Comparison of ENCODE assay signal across 25 cellular contexts in the genomic region with DNA sequence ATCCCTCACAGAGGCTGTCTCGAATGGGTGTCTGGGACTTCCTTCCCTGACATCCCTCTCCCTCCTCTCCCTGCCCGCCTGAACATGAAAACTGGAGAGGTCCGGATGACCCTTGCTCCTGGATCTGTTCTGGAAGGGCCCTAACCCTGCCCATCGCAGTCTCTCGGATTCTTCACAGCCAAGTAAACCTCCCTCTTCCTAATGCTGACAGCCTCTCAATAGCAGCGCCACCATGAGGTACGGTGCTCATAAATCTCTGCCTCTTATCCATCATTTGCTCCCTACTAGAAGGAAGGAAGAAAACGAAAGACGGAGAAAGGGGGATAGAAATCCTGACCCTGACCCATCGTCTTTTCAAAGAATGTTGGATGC.
DNase-seq lines count a peak whose midpoint lies in the region; ATAC-seq, FAIRE-seq and TF ChIP-seq lines count a peak whose summit lies in the region.
"Had no signal": no experiment of that assay in that cellular context is flagged by ENCODE, and none has a peak within 500 bp of the region (broad histone marks: within the 10 kb centered on the region; RNA-seq: fewer than 3 reads in every experiment).

No MANE protein-coding gene starts in this region.

- H3K9ac ChIP-seq in astrocyte (ENCODE audit: low read length) = no peak overlapping the region

- H4K20me1 ChIP-seq in astrocyte (ENCODE audit: insufficient read depth, low read length) = no peaks in the 10 kb centered on the region

- H3K4me1 Mint-ChIP-seq in astrocyte (ENCODE audit: low read depth, unreplicated experiment) = no peaks in the 10 kb centered on the region

- no peaks in the 10 kb centered on the region for H3K36me3 ChIP-seq in astrocyte (ENCODE audit: insufficient read depth, low read length)
- no peaks in the 10 kb centered on the region for H3K36me3 ChIP-seq in MG63
- H3K36me3 ChIP-seq: gastrocnemius medialis, thyroid gland had no signal

- H3K79me2 ChIP-seq in astrocyte (ENCODE audit: insufficient read depth, low read length) = no peaks in the 10 kb centered on the region

- H3K4me1 ChIP-seq in astrocyte (ENCODE audit: insufficient read depth, low read length) = no peaks in the 10 kb centered on the region
- H3K4me1 ChIP-seq: gastrocnemius medialis, psoas muscle, thyroid gland had no signal

- TF ChIP-seq CTCF in astrocyte (IDR thresholded peaks at IDR 0.05; ENCODE audit: insufficient read depth, low read depth, low read length) (no peak), omental fat pad (IDR thresholded peaks at IDR 0.05) (no peak)

- peak overlapping the region; percentile 5 for H3K4me2 ChIP-seq in astrocyte (ENCODE audit: low read length)

- H3K4me3 ChIP-seq in astrocyte (ENCODE audit: insufficient read depth, low read depth, low read length) = no peak overlapping the region
- H3K4me3 ChIP-seq in MG63 = no peak overlapping the region
- H3K4me3 ChIP-seq: body of pancreas, gastrocnemius medialis, GM12878, lung, psoas muscle, thyroid gland had no signal

- peak overlapping the region; percentile 34 for H2AFZ ChIP-seq in astrocyte (ENCODE audit: low read depth, low read length)

- intact Hi-C loops in left cardiac atrium (cut with DNase I) = no loop called here

- no peaks in the 10 kb centered on the region for H3K36me3 Mint-ChIP-seq in astrocyte (ENCODE audit: low read depth, unreplicated experiment)
- H3K36me3 Mint-ChIP-seq: activated naive CD4-positive, alpha-beta T cell treated with anti-CD3 and anti-CD28 coated beads, Interleukin-2, amount 50 U/mL, for 72 hours; naive thymus-derived CD8-positive, alpha-beta T cell had no signal

- no peak overlapping the region for H3K27ac ChIP-seq in astrocyte (ENCODE audit: low read depth, low read length)
- H3K27ac ChIP-seq: gastrocnemius medialis, psoas muscle, thyroid gland had no signal

- ATAC-seq in HG02763 (IDR thresholded peaks at IDR 0.05; ENCODE audit: unreplicated experiment) (no peak), left cardiac atrium (no peak), omental fat pad (ENCODE audit: low FRiP score) (no peak)
- ATAC-seq: activated CD8-positive, alpha-beta T cell treated with anti-CD3 and anti-CD28 coated beads for 36 hours; activated naive CD4-positive, alpha-beta T cell treated with anti-CD3 and anti-CD28 coated beads, Interleukin-2, amount 50 U/mL, for 72 hours; activated T-cell treated with anti-CD3 and anti-CD28 coated beads, Interleukin-2, amount 50 U/mL, for 4 hours; body of pancreas; gastrocnemius medialis; GM12878; naive thymus-derived CD8-positive, alpha-beta T cell; psoas muscle had no signal

- H3K27ac Mint-ChIP-seq in astrocyte (ENCODE audit: unreplicated experiment) = no peak overlapping the region
- H3K27ac Mint-ChIP-seq: activated CD8-positive, alpha-beta T cell treated with anti-CD3 and anti-CD28 coated beads for 36 hours; activated naive CD4-positive, alpha-beta T cell treated with anti-CD3 and anti-CD28 coated beads, Interleukin-2, amount 50 U/mL, for 72 hours; dendritic cell treated with granulocyte-macrophage colony-stimulating factor and Interleukin-4, amounts not matched to agents 40 ng/mL and 50 ng/mL, for 4 days; naive thymus-derived CD8-positive, alpha-beta T cell; T-helper 1 cell treated with Interleukin-12 subunit alpha and Interleukin-12 subunit beta and Interleukin-4 antibody, amounts not matched to agents 30 μg/mL and 1 μg/mL, for 36 hours had no signal

- DNase-seq in HuH-7 (ENCODE audit: low spot score) (peak; percentile 77), astrocyte (ENCODE audit: low read depth) (no peak), inferior parietal cortex (ENCODE audit: extremely low spot score) (peak; percentile 30), superior temporal gyrus (ENCODE audit: extremely low spot score) (peak; percentile 75), left cardiac atrium (no peak), MG63 (no peak), omental fat pad (ENCODE audit: low spot score) (no peak)
- DNase-seq: activated CD8-positive, alpha-beta T cell treated with anti-CD3 and anti-CD28 coated beads for 36 hours; activated T-cell treated with anti-CD3 and anti-CD28 coated beads, Interleukin-2, amount 50 U/mL, for 4 hours; body of pancreas; gastrocnemius medialis; GDM1; naive thymus-derived CD8-positive, alpha-beta T cell; NCI-H187 treated with DMSO at 0.1 percent for 48 hours; NCI-H446 treated with DMSO at 0.1 percent for 48 hours; NK-92 treated with Interleukin-12 subunit alpha and Interleukin-12 subunit beta, amount 100 ng/mL, for 24 hours; psoas muscle; stimulated activated CD4-positive, alpha-beta T cell treated with anti-CD3 and anti-CD28 coated beads, Interleukin-12 subunit alpha, Interleukin-12 subunit beta, amount 100 ng/mL, for 4 hours; thyroid gland had no signal

- H3K9me3 Mint-ChIP-seq in astrocyte (ENCODE audit: unreplicated experiment) = no peaks in the 10 kb centered on the region
- H3K9me3 Mint-ChIP-seq: activated CD8-positive, alpha-beta T cell treated with anti-CD3 and anti-CD28 coated beads for 36 hours; activated naive CD4-positive, alpha-beta T cell treated with anti-CD3 and anti-CD28 coated beads, Interleukin-2, amount 50 U/mL, for 72 hours; activated T-cell treated with anti-CD3 and anti-CD28 coated beads, Interleukin-2, amount 50 U/mL, for 4 hours; dendritic cell treated with granulocyte-macrophage colony-stimulating factor and Interleukin-4, amounts not matched to agents 40 ng/mL and 50 ng/mL, for 4 days; naive thymus-derived CD8-positive, alpha-beta T cell; T-helper 1 cell treated with Interleukin-12 subunit alpha and Interleukin-12 subunit beta and Interleukin-4 antibody, amounts not matched to agents 30 μg/mL and 1 μg/mL, for 36 hours had no signal

- H3K27me3 ChIP-seq in astrocyte (ENCODE audit: insufficient read depth, low read length) = no peaks in the 10 kb centered on the region
- H3K27me3 ChIP-seq in MG63 = no peaks in the 10 kb centered on the region
- H3K27me3 ChIP-seq: body of pancreas, thyroid gland had no signal

- no peak overlapping the region for H3K4me3 Mint-ChIP-seq in astrocyte (ENCODE audit: unreplicated experiment)
- H3K4me3 Mint-ChIP-seq: activated CD8-positive, alpha-beta T cell treated with anti-CD3 and anti-CD28 coated beads for 36 hours; activated T-cell treated with anti-CD3 and anti-CD28 coated beads, Interleukin-2, amount 50 U/mL, for 4 hours; dendritic cell treated with granulocyte-macrophage colony-stimulating factor and Interleukin-4, amounts not matched to agents 40 ng/mL and 50 ng/mL, for 4 days; naive thymus-derived CD8-positive, alpha-beta T cell; T-helper 1 cell treated with Interleukin-12 subunit alpha and Interleukin-12 subunit beta and Interleukin-4 antibody, amounts not matched to agents 30 μg/mL and 1 μg/mL, for 36 hours had no signal

- H3K27me3 Mint-ChIP-seq in astrocyte (ENCODE audit: low read depth, unreplicated experiment) = peaks cover 17% of the 10 kb centered on the region
- H3K27me3 Mint-ChIP-seq: activated CD8-positive, alpha-beta T cell treated with anti-CD3 and anti-CD28 coated beads for 36 hours; dendritic cell treated with granulocyte-macrophage colony-stimulating factor and Interleukin-4, amounts not matched to agents 40 ng/mL and 50 ng/mL, for 4 days had no signal

- H3K9me3 ChIP-seq in astrocyte (ENCODE audit: insufficient read depth, low read depth, low read length) (no peaks in the 10 kb centered on the region), MG63 (no peaks in the 10 kb centered on the region)
- H3K9me3 ChIP-seq: body of pancreas, gastrocnemius medialis, psoas muscle, thyroid gland had no signal

- no peak for FAIRE-seq in astrocyte (lab: Jason Lieb, UNC)
- FAIRE-seq: GM12878 had no signal

Comparison
In these comparisons a context has a peak if more than half of its experiments do, and no peak if none do; other contexts are left out.
1. DNase-seq: peak in HuH-7 (single experiment), inferior parietal cortex (single experiment) and superior temporal gyrus (single experiment); none in astrocyte (single experiment), left cardiac atrium (single experiment), MG63 (single experiment) and omental fat pad (single experiment).